21 cellular contexts compared by ENCODE assay signal in genomic region chr7:158026636-158027265, GRCh38.
DNase-seq lines count a peak whose midpoint lies in the region; ATAC-seq, FAIRE-seq and TF ChIP-seq lines count a peak whose summit lies in the region.
"Had no signal": no experiment of that assay in that cellular context is flagged by ENCODE, and none has a peak within 500 bp of the region (broad histone marks: within the 10 kb centered on the region; RNA-seq: fewer than 3 reads in every experiment).

No MANE protein-coding gene starts in this region.

- H3K36me3 ChIP-seq in kidney (ENCODE audit: control insufficient read depth in 1 of 2, insufficient read depth in 2 of 2, low read length in 2 of 2) (no peaks in the 10 kb centered on the region), upper lobe of right lung (no peaks in the 10 kb centered on the region)
- H3K36me3 ChIP-seq: BE2C, Peyer's patch had no signal

- no peaks in the 10 kb centered on the region for H3K36me3 Mint-ChIP-seq in activated CD4-positive, alpha-beta T cell treated with anti-CD3 and anti-CD28 coated beads, Interleukin-2, amount 10 ng/mL, durations not matched to agents 24 days and 14 days (ENCODE audit: low read depth)
- H3K36me3 Mint-ChIP-seq: CD4-positive, alpha-beta memory T cell had no signal

- H3K27ac ChIP-seq in kidney (ENCODE audit: low read depth in 2 of 2, low read length in 2 of 2) (no peak overlapping the region), upper lobe of right lung (no peak overlapping the region)
- H3K27ac ChIP-seq: Peyer's patch had no signal

- H3K9me3 ChIP-seq in kidney (ENCODE audit: control insufficient read depth in 1 of 2, low read length in 2 of 2), result no peaks in the 10 kb centered on the region
- H3K9me3 ChIP-seq in upper lobe of right lung, result no peaks in the 10 kb centered on the region
- H3K9me3 ChIP-seq: BE2C, Peyer's patch had no signal

- H3K4me1 ChIP-seq in kidney (ENCODE audit: control insufficient read depth in 1 of 2, insufficient read depth in 1 of 2, low read depth in 1 of 2, low read length in 2 of 2) (no peaks in the 10 kb centered on the region), upper lobe of right lung (no peaks in the 10 kb centered on the region)
- H3K4me1 ChIP-seq: BE2C, Peyer's patch had no signal

- H3K27ac Mint-ChIP-seq in activated CD4-positive, alpha-beta T cell treated with anti-CD3 and anti-CD28 coated beads, Interleukin-2, amount 10 ng/mL, durations not matched to agents 24 days and 14 days, result no peak overlapping the region
- H3K27ac Mint-ChIP-seq: CD4-positive, alpha-beta memory T cell had no signal

- peak; percentile 61 for DNase-seq in cardiac septum (ENCODE audit: low spot score)
- DNase-seq in left ventricle myocardium superior, result no peak
- DNase-seq in kidney, result peak; percentile 55
- DNase-seq in posterior vena cava (ENCODE audit: low spot score), result peak; percentile 69
- DNase-seq in upper lobe of right lung, result peak; percentile 47
- DNase-seq in GDM1 (lab: John Stamatoyannopoulos, UW), result no peak
- no peak for DNase-seq in activated CD4-positive, alpha-beta T cell treated with anti-CD3 and anti-CD28 coated beads, Interleukin-2, amount 10 ng/mL, durations not matched to agents 24 days and 14 days
- DNase-seq: BE2C; CD4-positive, alpha-beta memory T cell; DMS153; GF-D8; HCEC 1CT; MM.1S; NCI-H1105; NCI-H2081; NCI-H2171 treated with DMSO at 0.1 percent for 48 hours; NCI-H446 treated with DMSO at 0.1 percent for 48 hours; NK-92 treated with Interleukin-12 subunit alpha and Interleukin-12 subunit beta, amount 100 ng/mL, for 24 hours had no signal

- H3K9ac ChIP-seq in kidney (ENCODE audit: low read length in 2 of 2), result no peak overlapping the region

- H3K4me1 Mint-ChIP-seq in activated CD4-positive, alpha-beta T cell treated with anti-CD3 and anti-CD28 coated beads, Interleukin-2, amount 10 ng/mL, durations not matched to agents 24 days and 14 days, result no peaks in the 10 kb centered on the region

- intact Hi-C loops in cardiac septum (cut with DNase I), result no loop called here
- intact Hi-C loops in left ventricle myocardium superior (cut with micrococcal nuclease), result no loop called here
- intact Hi-C loops in kidney (cut with DNase I), result no loop called here
- intact Hi-C loops in posterior vena cava (cut with DNase I), result no loop called here
- intact Hi-C loops in upper lobe of right lung (cut with DNase I), result no loop called here
- intact Hi-C loops in activated CD4-positive, alpha-beta T cell treated with anti-CD3 and anti-CD28 coated beads, Interleukin-2, amount 10 ng/mL, durations not matched to agents 24 days and 14 days (cut with micrococcal nuclease), result no loop called here

- TF ChIP-seq CTCF in kidney (IDR thresholded peaks at IDR 0.05; ENCODE audit: borderline replicate concordance, extremely low read depth, insufficient read depth) (no peak), upper lobe of right lung (IDR thresholded peaks at IDR 0.05) (no peak)

- FAIRE-seq in kidney (lab: Jason Lieb, UNC), result no peak
- FAIRE-seq: HTR-8/SVneo had no signal

- H3K27me3 ChIP-seq in upper lobe of right lung, result no peaks in the 10 kb centered on the region
- H3K27me3 ChIP-seq: BE2C, Peyer's patch had no signal

- ATAC-seq in left ventricle myocardium superior (no peak), upper lobe of right lung (no peak), GM21390 (IDR thresholded peaks at IDR 0.05; ENCODE audit: unreplicated experiment) (no peak)

- no peaks in the 10 kb centered on the region for H3K27me3 Mint-ChIP-seq in activated CD4-positive, alpha-beta T cell treated with anti-CD3 and anti-CD28 coated beads, Interleukin-2, amount 10 ng/mL, durations not matched to agents 24 days and 14 days

- H3K9me3 Mint-ChIP-seq in activated CD4-positive, alpha-beta T cell treated with anti-CD3 and anti-CD28 coated beads, Interleukin-2, amount 10 ng/mL, durations not matched to agents 24 days and 14 days, result no peaks in the 10 kb centered on the region

- H3K4me3 Mint-ChIP-seq in activated CD4-positive, alpha-beta T cell treated with anti-CD3 and anti-CD28 coated beads, Interleukin-2, amount 10 ng/mL, durations not matched to agents 24 days and 14 days, result no peak overlapping the region
- H3K4me3 Mint-ChIP-seq: CD4-positive, alpha-beta memory T cell had no signal

- H3K4me3 ChIP-seq in kidney (ENCODE audit: low read length in 2 of 2) (no peak overlapping the region), upper lobe of right lung (no peak overlapping the region)
- H3K4me3 ChIP-seq: Peyer's patch had no signal

Comparison
In these comparisons a context has a peak if more than half of its experiments do, and no peak if none do; other contexts are left out.
1. DNase-seq: peak in cardiac septum (single experiment), kidney (single experiment), posterior vena cava (single experiment) and upper lobe of right lung (single experiment); none in left ventricle myocardium superior (single experiment), GDM1 (single experiment) and activated CD4-positive, alpha-beta T cell treated with anti-CD3 and anti-CD28 coated beads, Interleukin-2, amount 10 ng/mL, durations not matched to agents 24 days and 14 days (single experiment).